8 cellular contexts compared by ENCODE assay signal in the genomic region with DNA sequence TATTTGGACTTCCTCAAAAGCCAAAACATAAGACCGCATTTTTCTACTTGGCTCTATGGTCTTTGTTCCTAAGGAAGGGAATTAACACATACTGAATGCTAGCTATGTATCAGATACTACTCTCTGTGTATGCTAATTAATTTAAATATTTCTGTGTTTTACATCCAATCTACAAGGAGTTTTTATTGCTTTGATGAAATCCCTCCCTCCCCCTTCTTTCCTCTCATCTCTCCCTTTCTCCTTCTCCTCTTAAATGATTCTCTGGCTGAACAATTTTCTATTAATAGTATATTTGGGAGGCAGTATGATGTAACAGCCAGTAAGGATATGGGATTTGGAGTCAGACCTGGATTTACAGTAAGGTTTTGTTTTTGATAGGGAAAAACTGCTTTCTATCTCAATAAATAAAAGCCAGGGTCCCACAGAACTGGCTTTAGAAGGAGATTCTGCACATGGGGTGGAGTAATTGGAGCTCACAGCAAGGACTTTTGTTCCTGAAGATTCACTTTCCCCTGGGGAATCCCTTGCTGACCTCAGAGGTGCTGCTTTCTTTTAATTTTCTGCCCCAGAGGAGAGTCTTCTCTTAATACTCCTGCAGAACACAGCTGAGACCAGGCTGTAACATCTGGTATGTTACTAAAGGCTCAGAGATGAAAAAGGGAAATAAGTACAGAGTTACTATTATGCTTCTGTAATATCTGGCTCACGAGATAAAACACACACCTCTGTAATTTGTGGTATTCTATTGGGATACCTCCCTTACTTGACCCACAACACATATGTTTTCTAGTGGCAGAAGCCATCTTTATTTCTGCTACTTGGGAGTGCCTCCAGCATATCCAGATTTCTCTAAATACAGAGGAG. TPM values are rescaled to one million over a fixed set of nuclear protein-coding genes. Genes with fewer than 3 reads are reported as not detected.
DNase-seq lines count a peak whose midpoint lies in the region; ATAC-seq and TF ChIP-seq lines count a peak whose summit lies in the region.

No MANE protein-coding gene starts in this region.

- TF ChIP-seq CTCF in DOHH2 (IDR thresholded peaks at IDR 0.05; ENCODE audit: low read depth, low read length, poor library complexity, severe bottlenecking) (no peak), ovary (IDR thresholded peaks at IDR 0.05) (no peak)

- H3F3A ChIP-seq in DOHH2 (ENCODE audit: control insufficient read depth, insufficient read depth), result peaks cover 21% of the 10 kb centered on the region

- H3K27ac ChIP-seq in DOHH2 (ENCODE audit: low read depth, low read length), result peak overlapping the region; percentile 65
- H3K27ac ChIP-seq in mucosa of rectum (ENCODE audit: low read depth in 2 of 2, low read length in 2 of 2), result peak overlapping the region; percentile 76 to 81
- peak overlapping the region in 1 of 2 donors; percentile 40 for H3K27ac ChIP-seq in ovary

- H3K4me1 Mint-ChIP-seq in activated naive CD8-positive, alpha-beta T cell treated with anti-CD3 and anti-CD28 coated beads, Interleukin-2, amount 50 U/mL, for 24 hours, result peaks cover 68% of the 10 kb centered on the region

- TF ChIP-seq EP300 in ovary (IDR thresholded peaks at IDR 0.05), result no peak

- H3K4me3 ChIP-seq in DOHH2 (ENCODE audit: low read length), result peak overlapping the region; percentile 39
- H3K4me3 ChIP-seq in mucosa of rectum (ENCODE audit: low read length in 2 of 2), result peak overlapping the region in 1 of 2 donors; percentile 53
- H3K4me3 ChIP-seq in ovary, result no peak overlapping the region

- H3K27me3 Mint-ChIP-seq in activated naive CD8-positive, alpha-beta T cell treated with anti-CD3 and anti-CD28 coated beads, Interleukin-2, amount 50 U/mL, for 24 hours, result no peaks in the 10 kb centered on the region

- no peaks in the 10 kb centered on the region for H3K9me2 ChIP-seq in DOHH2 (replicated peaks; ENCODE audit: control insufficient read depth, low read length)

- H3K27ac Mint-ChIP-seq in activated naive CD8-positive, alpha-beta T cell treated with anti-CD3 and anti-CD28 coated beads, Interleukin-2, amount 50 U/mL, for 24 hours, result peak overlapping the region; percentile 79

- H3K9ac ChIP-seq in mucosa of rectum (ENCODE audit: low read depth in 1 of 2, low read length in 2 of 2), result peak overlapping the region; percentile 12 to 36

- H3K4me3 Mint-ChIP-seq in activated naive CD8-positive, alpha-beta T cell treated with anti-CD3 and anti-CD28 coated beads, Interleukin-2, amount 50 U/mL, for 24 hours, result peak overlapping the region; percentile 58

- ATAC-seq in activated naive CD8-positive, alpha-beta T cell treated with anti-CD3 and anti-CD28 coated beads, Interleukin-2, amount 50 U/mL, for 24 hours, result peak; percentile 34

- peaks cover 7% of the 10 kb centered on the region for H4K20me1 ChIP-seq in DOHH2 (ENCODE audit: control insufficient read depth, insufficient read depth, low read depth, low read length)

- intact Hi-C loops in ovary (cut with DNase I), result no loop called here

- peak; percentile 28 to 35 for DNase-seq in Kasumi-1 (lab: John Stamatoyannopoulos, UW)
- no peak for DNase-seq in activated naive CD8-positive, alpha-beta T cell treated with anti-CD3 and anti-CD28 coated beads, Interleukin-2, amount 50 U/mL, for 24 hours
- no peak for DNase-seq in GOT3 (lab: John Stamatoyannopoulos, UW)
- no peak for DNase-seq in superior temporal gyrus (ENCODE audit: extremely low spot score)
- no peak for DNase-seq in ovary
- DNase-seq in amygdala (lab: John Stamatoyannopoulos, UW), result no peak

- no peaks in the 10 kb centered on the region for H3K9me3 Mint-ChIP-seq in activated naive CD8-positive, alpha-beta T cell treated with anti-CD3 and anti-CD28 coated beads, Interleukin-2, amount 50 U/mL, for 24 hours

- H3K4me2 ChIP-seq in DOHH2 (ENCODE audit: low read length), result peak overlapping the region; percentile 63

- H3K9me3 ChIP-seq in DOHH2 (ENCODE audit: control insufficient read depth, insufficient read depth, low read length) (no peaks in the 10 kb centered on the region), mucosa of rectum (ENCODE audit: control insufficient read depth in 2 of 2, low read length in 2 of 2) (no peaks in the 10 kb centered on the region), ovary (no peaks in the 10 kb centered on the region)

- H3K4me1 ChIP-seq in DOHH2 (ENCODE audit: control insufficient read depth, low read length), result peaks cover 34% of the 10 kb centered on the region
- peaks cover 19 to 28% of the 10 kb centered on the region in 2 donors for H3K4me1 ChIP-seq in mucosa of rectum (ENCODE audit: control insufficient read depth in 2 of 2, insufficient read depth in 2 of 2, low read length in 2 of 2)
- H3K4me1 ChIP-seq in ovary (ENCODE audit: insufficient read depth), result no peaks in the 10 kb centered on the region

- no peak for TF ChIP-seq POLR2A in ovary (IDR thresholded peaks at IDR 0.05)

- 17 to 28% (median 21%) methylated on average over 2 of the region's 2 CpGs for WGBS in ovary, 3 donors

- peaks cover 68% of the 10 kb centered on the region for H3K79me2 ChIP-seq in DOHH2 (ENCODE audit: control insufficient read depth, low read length)

- no peaks in the 10 kb centered on the region for H3K36me3 Mint-ChIP-seq in activated naive CD8-positive, alpha-beta T cell treated with anti-CD3 and anti-CD28 coated beads, Interleukin-2, amount 50 U/mL, for 24 hours (ENCODE audit: low read depth)

- H3K27me3 ChIP-seq in DOHH2 (ENCODE audit: control insufficient read depth, low read length), result no peaks in the 10 kb centered on the region
- no peaks in the 10 kb centered on the region for H3K27me3 ChIP-seq in mucosa of rectum (ENCODE audit: control insufficient read depth in 2 of 2, insufficient read depth in 2 of 2, low read length in 2 of 2)
- no peaks in the 10 kb centered on the region for H3K27me3 ChIP-seq in ovary

- no peaks in the 10 kb centered on the region for H3K36me3 ChIP-seq in DOHH2 (ENCODE audit: control insufficient read depth, low read length)
- no peaks in the 10 kb centered on the region for H3K36me3 ChIP-seq in mucosa of rectum (ENCODE audit: control insufficient read depth in 2 of 2, insufficient read depth in 2 of 2, low read length in 2 of 2)
- no peaks in the 10 kb centered on the region for H3K36me3 ChIP-seq in ovary

RNA-seq across cellular contexts. Expression of gene EPB41, which starts 13.3 kb away (rescaled TPM):
- total RNA-seq in ovary, result 10 to 100 TPM; 23.0 to 56.4 (median 31.8) TPM
- 10 to 100 TPM; 11.2 to 21.7 TPM for polyA plus RNA-seq in ovary

Comparison
In these comparisons a context has a peak if more than half of its experiments do, and no peak if none do; other contexts are left out.
1. DNase-seq: peak in Kasumi-1 (2 of 2); none in activated naive CD8-positive, alpha-beta T cell treated with anti-CD3 and anti-CD28 coated beads, Interleukin-2, amount 50 U/mL, for 24 hours (single experiment), GOT3 (single experiment), superior temporal gyrus (single experiment), ovary (0 of 5) and amygdala (0 of 56).